Comparison of ENCODE assay signal across 8 cellular contexts in the genomic region with DNA sequence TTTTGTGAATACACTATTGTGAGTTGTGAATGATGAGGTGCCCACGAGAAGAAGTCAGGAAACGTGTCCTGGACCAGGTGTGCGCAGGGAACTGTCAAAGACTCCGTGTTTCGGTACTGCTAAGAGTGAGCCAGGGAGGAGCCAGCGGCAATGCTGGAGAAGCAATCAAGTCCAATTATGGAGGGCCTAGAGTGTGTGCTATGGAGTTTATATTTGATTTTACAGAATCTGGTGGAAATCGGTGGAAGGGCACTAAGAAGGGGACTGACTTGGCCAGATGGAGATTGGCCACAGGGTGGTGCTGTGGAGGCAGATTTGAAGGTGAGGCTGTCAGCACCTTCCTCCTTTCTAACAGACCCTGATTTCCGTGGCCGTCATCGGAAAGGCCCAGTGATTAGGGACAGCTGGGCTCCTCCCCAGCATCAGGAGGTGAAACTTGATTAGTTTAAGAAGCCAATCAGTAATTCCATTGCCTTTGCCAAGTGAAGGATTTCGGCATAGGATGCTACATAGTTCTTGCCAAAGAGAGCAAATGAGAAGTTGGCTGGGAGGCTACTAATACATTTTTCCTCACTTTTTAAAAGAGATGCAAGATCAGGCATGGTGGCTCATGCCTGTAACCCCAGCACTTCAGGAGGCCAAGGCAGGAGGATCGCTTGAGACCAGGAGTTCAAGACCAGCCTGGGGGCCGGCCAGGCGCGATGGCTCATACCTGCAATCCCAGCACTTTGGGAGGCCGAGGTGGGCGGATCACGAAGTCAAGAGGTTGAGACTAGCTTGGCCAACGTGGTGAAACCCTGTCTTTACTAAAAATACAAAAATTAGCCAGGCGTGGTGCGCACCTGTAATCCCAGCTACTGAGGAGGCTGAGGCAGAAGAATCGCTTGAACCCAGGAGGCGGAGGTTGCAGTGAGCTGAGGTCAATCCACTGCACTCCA. TPM values are rescaled to one million over a fixed set of nuclear protein-coding genes. Genes with fewer than 3 reads are reported as not detected.
DNase-seq lines count a peak whose midpoint lies in the region; ATAC-seq and TF ChIP-seq lines count a peak whose summit lies in the region.

No MANE protein-coding gene starts in this region.

- H3K4me3 ChIP-seq in GM12864 (ENCODE audit: low read depth, low read length): no peak overlapping the region

- TF ChIP-seq CTCF in GM12864 (IDR thresholded peaks at IDR 0.05; ENCODE audit: low read depth, low read length, missing control alignments): peak; percentile 93

- peak; percentile 75 for ATAC-seq in HG03159 (IDR thresholded peaks at IDR 0.05; ENCODE audit: unreplicated experiment)
- peak; percentile 94 for ATAC-seq in left lobe of liver
- no peak for ATAC-seq in HG03442 (IDR thresholded peaks at IDR 0.05; ENCODE audit: unreplicated experiment)

- DNase-seq in GM12864 (ENCODE audit: low read depth): peak; percentile 72
- DNase-seq in NCI-H510A treated with DMSO at 0.1 percent for 48 hours (lab: John Stamatoyannopoulos, UW): peak; percentile 82
- peak; percentile 76 for DNase-seq in activated CD4-positive, alpha-beta T cell treated with anti-CD3 and anti-CD28 coated beads for 1 hour
- DNase-seq in cerebellar cortex (ENCODE audit: low spot score): peak; percentile 90
- DNase-seq in left lobe of liver (ENCODE audit: low spot score): peak; percentile 76
- DNase-seq in stimulated activated CD4-positive, alpha-beta T cell treated with anti-CD3 and anti-CD28 coated beads, Interleukin-4, amount 100 ng/mL, for 4 hours: peak; percentile 81 to 84

RNA-seq across cellular contexts. Expression of gene PTCH2, which starts 7.0 kb away (rescaled TPM):
- 0.45 TPM for total RNA-seq in left lobe of liver

RNA-seq across cellular contexts. Expression of gene BTBD19, which starts 27.7 kb away (rescaled TPM):
- total RNA-seq in left lobe of liver: 7.8 TPM

RNA-seq across cellular contexts. Expression of gene DYNLT4, which starts 28.9 kb away (rescaled TPM):
- total RNA-seq in left lobe of liver: 0.55 TPM

RNA-seq across cellular contexts. Expression of gene PLK3, which starts 35.8 kb away (rescaled TPM):
- 2.3 TPM for total RNA-seq in left lobe of liver

RNA-seq across cellular contexts. Expression of gene BEST4, which starts 48.0 kb away (rescaled TPM):
- total RNA-seq in left lobe of liver: 0.10 TPM
